9 cellular contexts compared by ENCODE assay signal in genomic region chr3:52190294-52190841, GRCh38. TPM values are rescaled to one million over a fixed set of nuclear protein-coding genes. Genes with fewer than 3 reads are reported as not detected.
DNase-seq lines count a peak whose midpoint lies in the region; ATAC-seq and TF ChIP-seq lines count a peak whose summit lies in the region.
"Had no signal": no experiment of that assay in that cellular context is flagged by ENCODE, and none has a peak within 500 bp of the region (broad histone marks: within the 10 kb centered on the region; RNA-seq: fewer than 3 reads in every experiment).

No MANE protein-coding gene starts in this region.

- WGBS in heart left ventricle, 4 donors, result 55 to 74% (median 61%) methylated on average over 2 to 5 of the region's 5 CpGs

- ATAC-seq in heart left ventricle (peak in 3 of 4 donors; percentile 15 to 39 (median 35)), GM18505 (IDR thresholded peaks at IDR 0.05; ENCODE audit: unreplicated experiment) (no peak), HG03175 (IDR thresholded peaks at IDR 0.05; ENCODE audit: unreplicated experiment) (no peak)
- no peak for ATAC-seq in activated naive CD4-positive, alpha-beta T cell treated with anti-CD3 and anti-CD28 coated beads, Interleukin-2, amount 50 U/mL, for 72 hours

- H3K36me3 ChIP-seq in adipocyte (ENCODE audit: control insufficient read depth, insufficient read depth, low read length, severe bottlenecking), result no peaks in the 10 kb centered on the region
- H3K36me3 ChIP-seq in heart left ventricle, result no peaks in the 10 kb centered on the region

- intact Hi-C loops in heart left ventricle (cut with DNase I), result loop anchor here in 1 of 10 donors (5.0 kb wide), 1 partner anchor 33 kb away; no protein-coding TSS in a partner anchor

- no peak overlapping the region for H3K4me3 ChIP-seq in adipocyte (ENCODE audit: low read length)
- H3K4me3 ChIP-seq in heart left ventricle, result no peak overlapping the region

- H3K27ac Mint-ChIP-seq in activated naive CD4-positive, alpha-beta T cell treated with anti-CD3 and anti-CD28 coated beads, Interleukin-2, amount 50 U/mL, for 72 hours, result no peak overlapping the region

- DNase-seq in EL (peak; percentile 82), adipocyte (ENCODE audit: low read depth) (peak; percentile 25), heart left ventricle (peak in 1 of 5 donors; percentile 55), putamen (ENCODE audit: low spot score) (peak; percentile 47), NCI-H1436 (lab: John Stamatoyannopoulos, UW) (no peak)
- DNase-seq in activated naive CD4-positive, alpha-beta T cell treated with anti-CD3 and anti-CD28 coated beads, Interleukin-2, amount 50 U/mL, for 72 hours (ENCODE audit: low spot score in 2 of 2), result no peak
- DNase-seq: NCI-H748 treated with DMSO at 0.1 percent for 48 hours had no signal

- peak overlapping the region in 5 of 12 donors; percentile 19 to 42 (median 34) for H3K27ac ChIP-seq in heart left ventricle

- no peak for TF ChIP-seq CTCF in heart left ventricle (IDR thresholded peaks at IDR 0.05)

- no peaks in the 10 kb centered on the region for H3K36me3 Mint-ChIP-seq in activated naive CD4-positive, alpha-beta T cell treated with anti-CD3 and anti-CD28 coated beads, Interleukin-2, amount 50 U/mL, for 72 hours

- peaks cover 28% of the 10 kb centered on the region for H3K4me1 ChIP-seq in adipocyte (ENCODE audit: control insufficient read depth, insufficient read depth, low read length)
- peaks cover 0 to 31% (median 11%) of the 10 kb centered on the region in 12 donors for H3K4me1 ChIP-seq in heart left ventricle

- TF ChIP-seq POLR2A in heart left ventricle (IDR thresholded peaks at IDR 0.05) (no peak), GM18505 (IDR thresholded peaks at IDR 0.05; ENCODE audit: borderline replicate concordance, extremely low read depth, insufficient read depth, insufficient read length) (no peak)

- H3K9me3 ChIP-seq in adipocyte (ENCODE audit: control insufficient read depth, low read length), result no peaks in the 10 kb centered on the region
- H3K9me3 ChIP-seq in heart left ventricle, result no peaks in the 10 kb centered on the region

- H3K9ac ChIP-seq in adipocyte (ENCODE audit: low read length), result no peak overlapping the region

- H3K27me3 ChIP-seq in adipocyte (replicated peaks; ENCODE audit: control insufficient read depth, insufficient read depth, low read length) (no peaks in the 10 kb centered on the region), heart left ventricle (no peaks in the 10 kb centered on the region)

- H3K9me3 Mint-ChIP-seq in activated naive CD4-positive, alpha-beta T cell treated with anti-CD3 and anti-CD28 coated beads, Interleukin-2, amount 50 U/mL, for 72 hours, result no peaks in the 10 kb centered on the region

RNA-seq across cellular contexts. Expression of gene ALAS1, which starts 7.6 kb away (rescaled TPM):
- total RNA-seq in heart left ventricle, result 100 to 1,000 TPM in 8 of 9 donors, 10 to 100 TPM in 1; 77.9 to 213 (median 146) TPM
- 100 to 1,000 TPM; 107 to 132 TPM for polyA plus RNA-seq in heart left ventricle
- 10 to 100 TPM; 56.1 to 72.0 TPM for total RNA-seq in activated naive CD4-positive, alpha-beta T cell treated with anti-CD3 and anti-CD28 coated beads, Interleukin-2, amount 50 U/mL, for 72 hours

RNA-seq across cellular contexts. Expression of gene TLR9, which starts 35.1 kb away (rescaled TPM):
- total RNA-seq in heart left ventricle, result under 1 TPM in 8 of 9 donors, not detected in 1; 0.12 to 0.65 (median 0.29) TPM
- under 1 TPM; 0.04 to 0.23 TPM for polyA plus RNA-seq in heart left ventricle
- under 1 TPM; 0.18 to 0.86 TPM for total RNA-seq in activated naive CD4-positive, alpha-beta T cell treated with anti-CD3 and anti-CD28 coated beads, Interleukin-2, amount 50 U/mL, for 72 hours

RNA-seq across cellular contexts. Expression of gene POC1A, which starts 36.1 kb away (rescaled TPM):
- total RNA-seq in heart left ventricle, result 1 to 10 TPM in 7 of 9 donors, under 1 TPM in 2; 0.66 to 5.2 (median 1.4) TPM
- 1 to 10 TPM in 1 of 2 donors, under 1 TPM in 1; 0.50 to 3.0 TPM for polyA plus RNA-seq in heart left ventricle
- 10 to 100 TPM; 28.8 to 32.2 TPM for total RNA-seq in activated naive CD4-positive, alpha-beta T cell treated with anti-CD3 and anti-CD28 coated beads, Interleukin-2, amount 50 U/mL, for 72 hours

RNA-seq across cellular contexts. Expression of gene TWF2, which starts 48.6 kb away (rescaled TPM):
- total RNA-seq in heart left ventricle, result 100 to 1,000 TPM in 7 of 9 donors, 10 to 100 TPM in 2; 62.9 to 133 (median 117) TPM
- polyA plus RNA-seq in heart left ventricle, result 100 to 1,000 TPM in 1 of 2 donors, 10 to 100 TPM in 1; 45.8 to 109 TPM
- 100 to 1,000 TPM in 1 of 2 donors, 10 to 100 TPM in 1; 75.8 to 139 TPM for total RNA-seq in activated naive CD4-positive, alpha-beta T cell treated with anti-CD3 and anti-CD28 coated beads, Interleukin-2, amount 50 U/mL, for 72 hours

RNA-seq across cellular contexts. Expression of gene PPM1M, which starts 55.2 kb away (rescaled TPM):
- total RNA-seq in heart left ventricle, result 10 to 100 TPM in 2 of 9 donors, 1 to 10 TPM in 7; 5.7 to 30.2 (median 8.2) TPM
- 1 to 10 TPM; 5.6 to 6.6 TPM for polyA plus RNA-seq in heart left ventricle
- 10 to 100 TPM; 52.3 to 74.1 TPM for total RNA-seq in activated naive CD4-positive, alpha-beta T cell treated with anti-CD3 and anti-CD28 coated beads, Interleukin-2, amount 50 U/mL, for 72 hours

Comparison
In these comparisons a context has a peak if more than half of its experiments do, and no peak if none do; other contexts are left out.
1. DNase-seq: peak in EL (single experiment), adipocyte (single experiment) and putamen (single experiment); none in NCI-H1436 (single experiment) and activated naive CD4-positive, alpha-beta T cell treated with anti-CD3 and anti-CD28 coated beads, Interleukin-2, amount 50 U/mL, for 72 hours (0 of 2).
2. ATAC-seq: peak in heart left ventricle (3 of 4); none in GM18505 (single experiment), activated naive CD4-positive, alpha-beta T cell treated with anti-CD3 and anti-CD28 coated beads, Interleukin-2, amount 50 U/mL, for 72 hours (0 of 2) and HG03175 (single experiment).
3. RNA of gene POC1A, which starts 36.1 kb away (total RNA-seq): 28.8 to 32.2 TPM in activated naive CD4-positive, alpha-beta T cell treated with anti-CD3 and anti-CD28 coated beads, Interleukin-2, amount 50 U/mL, for 72 hours; 0.66 to 5.2 TPM in heart left ventricle; every median in the first group is over 4 times any median in the second.